ENCODE assay signal across 8 cellular contexts in the genomic region with DNA sequence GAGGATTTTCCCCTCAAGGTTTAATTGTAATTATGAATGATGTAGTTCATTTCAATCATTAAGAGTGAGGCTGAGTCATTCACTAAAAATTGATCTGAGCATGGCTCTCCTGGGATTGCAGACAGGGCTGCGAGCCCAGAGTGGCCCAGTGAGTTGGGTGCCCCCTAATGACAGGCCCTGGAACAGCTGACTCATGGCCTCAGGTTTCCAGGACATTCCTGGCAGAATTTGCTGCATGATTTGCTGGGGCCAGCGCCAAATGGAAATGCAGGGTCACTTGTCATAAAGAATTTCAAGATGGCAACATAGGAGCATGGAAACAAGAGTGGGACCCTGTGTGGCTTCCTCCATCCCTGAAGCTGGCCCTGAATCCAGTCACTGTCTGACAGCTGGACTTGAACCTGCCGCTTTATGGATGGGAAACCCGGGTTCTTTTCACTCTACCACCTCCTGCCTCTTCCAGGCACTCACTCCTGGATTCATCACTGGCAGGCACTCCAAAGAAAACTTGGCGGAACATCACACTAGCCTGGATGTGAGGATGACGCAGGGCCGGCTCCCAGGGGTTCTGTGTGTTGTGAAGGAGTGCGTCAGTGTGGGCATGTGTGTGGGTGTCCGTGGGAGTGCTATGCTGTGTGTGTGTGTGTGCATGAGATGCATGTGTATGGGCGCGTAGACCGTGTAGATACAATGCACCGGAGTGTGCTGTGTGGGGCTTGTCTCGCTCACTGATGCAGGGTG. TPM values are rescaled to one million over a fixed set of nuclear protein-coding genes. Genes with fewer than 3 reads are reported as not detected.
A peak's percentile ranks its signal among the peaks of the same experiment; 100 is the strongest.
DNase-seq lines count a peak whose midpoint lies in the region; ATAC-seq and TF ChIP-seq lines count a peak whose summit lies in the region.

No MANE protein-coding gene starts in this region.

- H3K9ac ChIP-seq in HCT116 (ENCODE audit: low read length) (no peak overlapping the region; the same call in 1 of the 2 replicates), fibroblast of lung (ENCODE audit: insufficient read depth, low read length) (no peak overlapping the region)

- no peaks in the 10 kb centered on the region for H3K27me3 ChIP-seq in HCT116 (ENCODE audit: insufficient read depth, low read length)
- no peaks in the 10 kb centered on the region for H3K27me3 ChIP-seq in fibroblast of lung (ENCODE audit: control insufficient read depth, insufficient read depth, low read length)

- POLR2A ChIA-PET in HCT116 (lab: Charles Lee) = no interaction called here
- POLR2A ChIA-PET in OCI-LY7 (lab: Charles Lee) = no interaction called here

- TF ChIP-seq POLR2A in HCT116 (IDR thresholded peaks at IDR 0.05; ENCODE audit: borderline replicate concordance, extremely low read depth, insufficient read depth, insufficient read length) = no peak

- peaks cover 4 to 14% of the 10 kb centered on the region in 2 experiments; a peak in 3 of 4 replicates for H3K4me1 ChIP-seq in HCT116 (ENCODE audit: control insufficient read depth in 1 of 2, insufficient read depth in 2 of 2, low read length in 2 of 2)
- H3K4me1 ChIP-seq in OCI-LY7 (ENCODE audit: insufficient read depth, low read length, poor library complexity, severe bottlenecking) = no peaks in the 10 kb centered on the region
- no peaks in the 10 kb centered on the region for H3K4me1 ChIP-seq in fibroblast of lung (ENCODE audit: control insufficient read depth, extremely low read depth, insufficient read depth, low read length)

- H3K36me3 ChIP-seq in HCT116 (ENCODE audit: control insufficient read depth in 1 of 2, insufficient read depth in 2 of 2, low read length in 2 of 2) (no peaks in the 10 kb centered on the region), OCI-LY7 (ENCODE audit: insufficient read depth, low read length) (no peaks in the 10 kb centered on the region), fibroblast of lung (ENCODE audit: control insufficient read depth, insufficient read depth, low read length) (no peaks in the 10 kb centered on the region)

- CTCF ChIA-PET in HCT116 (lab: Charles Lee) (interaction anchor here (0.5 to 1.1 kb wide), 3 partner anchors 147 to 294 kb away, joined by 3 to 5 read pairs (median 3); no protein-coding TSS in a partner anchor), OCI-LY7 (lab: Charles Lee; ENCODE audit: unreplicated experiment) (no interaction called here)

- no TSS peak for BruUV-seq in HCT116 (replicated peaks; lab: Mats Ljungman, UMichigan)
- BruUV-seq in OCI-LY7 (replicated peaks; lab: Mats Ljungman, UMichigan) = no TSS peak

- H3K4me2 ChIP-seq in HCT116 (ENCODE audit: low read length) = peak overlapping the region; percentile 18
- H3K4me2 ChIP-seq in OCI-LY7 (ENCODE audit: low read length) = no peak overlapping the region
- no peak overlapping the region for H3K4me2 ChIP-seq in fibroblast of lung (ENCODE audit: extremely low read depth, insufficient read depth, low read length)

- DNase-seq in COLO668 (lab: John Stamatoyannopoulos, UW; ENCODE audit: unreplicated experiment) (peak; percentile 34), HCT116 (ENCODE audit: low read depth, low spot score) (peak; percentile 60), OCI-LY7 (ENCODE audit: low spot score) (no peak), fibroblast of lung (ENCODE audit: low read depth in 2 of 2) (peak; percentile 48 to 77), posterior vena cava (ENCODE audit: low spot score) (peak; percentile 90)
- no peak for DNase-seq in activated CD4-positive, alpha-beta T cell treated with anti-CD3 and anti-CD28 coated beads, Interleukin-2, amount 50 U/mL, for 4 hours
- DNase-seq in stimulated activated naive CD8-positive, alpha-beta T cell treated with anti-CD3 and anti-CD28 coated beads, Interleukin-15, Interleukin-2, amounts not matched to agents 100 U/mL and 50 U/mL, for 24 hours = no peak

- peak; percentile 81 for TF ChIP-seq RAD21 in HCT116 (IDR thresholded peaks at IDR 0.05; ENCODE audit: low read depth)

- H3K27ac ChIP-seq in HCT116 (ENCODE audit: low read depth, low read length) (peak overlapping the region; percentile 25; the same call in 1 of the 2 replicates), OCI-LY7 (ENCODE audit: low read depth, low read length, poor library complexity, severe bottlenecking) (no peak overlapping the region), fibroblast of lung (ENCODE audit: insufficient read depth, low read length) (no peak overlapping the region)

- RAD21 ChIA-PET in HCT116 (lab: Charles Lee; ENCODE audit: low non-redundant PET in 1 of 2, low total read pairs in 2 of 2, uncharacterized antibody in 2 of 2, unreplicated experiment in 2 of 2) = no interaction called here

- H3K9me2 ChIP-seq in HCT116 (ENCODE audit: insufficient read depth) (no peaks in the 10 kb centered on the region), OCI-LY7 (ENCODE audit: insufficient read depth, low read length) (no peaks in the 10 kb centered on the region)

- H4K20me1 ChIP-seq in HCT116 (ENCODE audit: insufficient read depth) (no peaks in the 10 kb centered on the region), OCI-LY7 (ENCODE audit: insufficient read depth, low read length) (no peaks in the 10 kb centered on the region), fibroblast of lung (ENCODE audit: control insufficient read depth, extremely low read depth, insufficient read depth, low read length) (no peaks in the 10 kb centered on the region)

- intact Hi-C loops in HCT116 (cut with micrococcal nuclease) = no loop called here
- intact Hi-C loops in OCI-LY7 (cut with micrococcal nuclease; ENCODE audit: unreplicated experiment) = loop anchor here (10.0 kb wide), 1 partner anchor 138 kb away; no protein-coding TSS in a partner anchor
- intact Hi-C loops in posterior vena cava (cut with DNase I) = no loop called here

- H3K9me3 ChIP-seq in HCT116 (ENCODE audit: control insufficient read depth in 1 of 2, insufficient read depth in 1 of 2, low read depth in 1 of 2, low read length in 2 of 2) (no peaks in the 10 kb centered on the region), OCI-LY7 (ENCODE audit: low read length) (no peaks in the 10 kb centered on the region), fibroblast of lung (ENCODE audit: control insufficient read depth, insufficient read depth, low read depth, low read length) (no peaks in the 10 kb centered on the region)

- no peak overlapping the region for H3K4me3 ChIP-seq in HCT116 (replicated peaks in 1 of 2; ENCODE audit: low read depth in 1 of 2, low read length in 2 of 2)
- no peak overlapping the region for H3K4me3 ChIP-seq in OCI-LY7 (ENCODE audit: low read depth, low read length, poor library complexity, severe bottlenecking)
- H3K4me3 ChIP-seq in fibroblast of lung (replicated peaks in 1 of 4; ENCODE audit: control extremely low read depth in 1 of 4, insufficient read depth in 1 of 4, low read depth in 3 of 4, low read length in 4 of 4) = no peak overlapping the region

- H3K79me2 ChIP-seq in HCT116 (ENCODE audit: insufficient read depth, low read length) (no peaks in the 10 kb centered on the region), OCI-LY7 (ENCODE audit: insufficient read depth, low read depth, low read length) (no peaks in the 10 kb centered on the region), fibroblast of lung (ENCODE audit: control insufficient read depth, insufficient read depth, low read length) (no peaks in the 10 kb centered on the region)

- ATAC-seq in HCT116 (peak; percentile 90), HG02970 (IDR thresholded peaks at IDR 0.05; ENCODE audit: low FRiP score, unreplicated experiment) (no peak)
- no peak for ATAC-seq in stimulated activated naive CD8-positive, alpha-beta T cell treated with anti-CD3 and anti-CD28 coated beads, Interleukin-15, Interleukin-2, amounts not matched to agents 100 U/mL and 50 U/mL, for 24 hours

- peak; percentile 70 to 89 (median 83) for TF ChIP-seq CTCF in HCT116 (IDR thresholded peaks at IDR 0.05 in 2 of 3, conservative IDR thresholded peaks at IDR 0.05 in 1 of 3; ENCODE audit: borderline replicate concordance in 1 of 3, insufficient read depth in 1 of 3, low read depth in 2 of 3, low read length in 2 of 3)
- peak; percentile 66 for TF ChIP-seq CTCF in OCI-LY7 (conservative IDR thresholded peaks at IDR 0.05; ENCODE audit: low read length)
- peak; percentile 46 to 55 for TF ChIP-seq CTCF in fibroblast of lung (conservative IDR thresholded peaks at IDR 0.05 in 1 of 2, IDR thresholded peaks at IDR 0.05 in 1 of 2; ENCODE audit: low read depth in 1 of 2, low read length in 2 of 2)

- H2AFZ ChIP-seq in HCT116 (ENCODE audit: low read depth, low read length, poor library complexity, severe bottlenecking) = peak overlapping the region; percentile 55
- no peak overlapping the region for H2AFZ ChIP-seq in OCI-LY7 (ENCODE audit: low read length)
- no peak overlapping the region for H2AFZ ChIP-seq in fibroblast of lung (ENCODE audit: low read length)

TF ChIP-seq in HCT116, 20 proteins besides CTCF, POLR2A, EP300 and RAD21 (continues in another document):
- TF ChIP-seq TCF7L2 (IDR thresholded peaks at IDR 0.05; ENCODE audit: borderline replicate concordance, extremely low read depth, insufficient read depth, insufficient read length) (no peak), EZH2 (IDR thresholded peaks at IDR 0.05) (no peak), JUND (IDR thresholded peaks at IDR 0.05) (no peak), YY1 (IDR thresholded peaks at IDR 0.05; ENCODE audit: extremely low read depth, insufficient replicate concordance, low read depth, low read length) (peak; percentile 69), SRF (IDR thresholded peaks at IDR 0.05; ENCODE audit: low read depth) (no peak)
- TF ChIP-seq, protein P1, sequence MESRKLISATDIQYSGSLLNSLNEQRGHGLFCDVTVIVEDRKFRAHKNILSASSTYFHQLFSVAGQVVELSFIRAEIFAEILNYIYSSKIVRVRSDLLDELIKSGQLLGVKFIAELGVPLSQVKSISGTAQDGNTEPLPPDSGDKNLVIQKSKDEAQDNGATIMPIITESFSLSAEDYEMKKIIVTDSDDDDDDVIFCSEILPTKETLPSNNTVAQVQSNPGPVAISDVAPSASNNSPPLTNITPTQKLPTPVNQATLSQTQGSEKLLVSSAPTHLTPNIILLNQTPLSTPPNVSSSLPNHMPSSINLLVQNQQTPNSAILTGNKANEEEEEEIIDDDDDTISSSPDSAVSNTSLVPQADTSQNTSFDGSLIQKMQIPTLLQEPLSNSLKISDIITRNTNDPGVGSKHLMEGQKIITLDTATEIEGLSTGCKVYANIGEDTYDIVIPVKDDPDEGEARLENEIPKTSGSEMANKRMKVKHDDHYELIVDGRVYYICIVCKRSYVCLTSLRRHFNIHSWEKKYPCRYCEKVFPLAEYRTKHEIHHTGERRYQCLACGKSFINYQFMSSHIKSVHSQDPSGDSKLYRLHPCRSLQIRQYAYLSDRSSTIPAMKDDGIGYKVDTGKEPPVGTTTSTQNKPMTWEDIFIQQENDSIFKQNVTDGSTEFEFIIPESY (IDR thresholded peaks at IDR 0.05; ENCODE audit: extremely low read depth, insufficient replicate concordance, low read length) = no peak

RNA-seq across cellular contexts. Expression of a gene that starts 15.2 kb away (rescaled TPM):
- total RNA-seq in HCT116 (2021; ENCODE audit: unreplicated experiment) (0.10 TPM), OCI-LY7 (2022) (not detected in 2 replicates), fibroblast of lung (not detected in 2 replicates), posterior vena cava (under 1 TPM; 0.29 to 0.32 TPM)
- 0.09 and 0.10 TPM in 2 replicates for polyA plus RNA-seq in HCT116 (2012)
- total RNA-seq in OCI-LY7 (2014; rRNA removed; shearing (Covaris generic)) = not detected in 2 replicates
- polyA plus RNA-seq in fibroblast of lung = not detected in 2 replicates
- not detected in 2 replicates for polyA plus RNA-seq in fibroblast of lung (2012)
- not detected in 2 replicates for polyA minus RNA-seq in fibroblast of lung (ENCODE audit: low replicate concordance)

Comparison
In these comparisons a context has a peak if more than half of its experiments do, and no peak if none do; other contexts are left out.
1. DNase-seq: peak in COLO668 (single experiment), HCT116 (single experiment), fibroblast of lung (2 of 2) and posterior vena cava (single experiment); none in OCI-LY7 (single experiment), activated CD4-positive, alpha-beta T cell treated with anti-CD3 and anti-CD28 coated beads, Interleukin-2, amount 50 U/mL, for 4 hours (0 of 2) and stimulated activated naive CD8-positive, alpha-beta T cell treated with anti-CD3 and anti-CD28 coated beads, Interleukin-15, Interleukin-2, amounts not matched to agents 100 U/mL and 50 U/mL, for 24 hours (single experiment).
2. Peak in every context shown above with its lines, with median percentiles within 50 percentile points of each other: CTCF ChIP-seq.